19 cellular contexts compared by ENCODE assay signal in the genomic region with DNA sequence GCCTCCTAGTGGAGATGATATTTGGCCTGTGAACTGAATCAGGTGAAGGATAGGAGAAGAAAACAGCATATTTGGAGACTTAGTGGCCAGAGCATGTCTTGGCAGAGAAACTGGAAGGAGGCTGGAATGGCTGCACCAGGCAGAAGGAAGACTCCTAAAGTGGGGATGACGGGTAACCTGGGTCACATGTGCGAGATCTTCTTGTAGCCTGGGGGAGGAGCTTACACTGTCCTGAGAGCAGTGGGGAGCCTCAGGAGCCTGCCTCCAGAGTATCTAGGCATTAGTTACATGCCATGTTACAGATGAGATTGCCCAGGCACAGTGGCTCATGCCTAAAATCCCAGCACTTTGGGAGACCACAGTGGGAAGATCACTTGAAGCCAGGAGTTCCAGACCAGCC. TPM values are rescaled to one million over a fixed set of nuclear protein-coding genes. Genes with fewer than 3 reads are reported as not detected.
A peak's percentile ranks its signal among the peaks of the same experiment; 100 is the strongest.
DNase-seq lines count a peak whose midpoint lies in the region; ATAC-seq and TF ChIP-seq lines count a peak whose summit lies in the region.
"Had no signal": no experiment of that assay in that cellular context is flagged by ENCODE, and none has a peak within 500 bp of the region (broad histone marks: within the 10 kb centered on the region; RNA-seq: fewer than 3 reads in every experiment).

No MANE protein-coding gene starts in this region.

- in situ Hi-C loops in brain microvascular endothelial cell (cut with HindIII; ENCODE audit: low pct_ligation_motif_present, low sequenced_read_pairs), result no loop called here

- H3K36me3 ChIP-seq in CD8-positive, alpha-beta T cell (ENCODE audit: insufficient read depth, low read length), result peaks cover 74% of the 10 kb centered on the region
- H3K36me3 ChIP-seq in brain microvascular endothelial cell (replicated peaks), result peaks cover 26% of the 10 kb centered on the region

- H3K9me3 ChIP-seq in CD8-positive, alpha-beta T cell (ENCODE audit: low read length), result no peaks in the 10 kb centered on the region
- H3K9me3 ChIP-seq: thoracic aorta had no signal

- H3K27ac Mint-ChIP-seq in activated naive CD4-positive, alpha-beta T cell treated with anti-CD3 and anti-CD28 coated beads, Interleukin-2, amount 50 U/mL, for 24 hours, result peak overlapping the region; percentile 68
- H3K27ac Mint-ChIP-seq in CD8-positive, alpha-beta T cell, result peak overlapping the region; percentile 84
- H3K27ac Mint-ChIP-seq in activated T-helper 17 cell treated with anti-CD3 and anti-CD28 coated beads, Interleukin-2, amount 50 U/mL, for 72 hours, result peak overlapping the region; percentile 3
- peak overlapping the region; percentile 58 to 59 for H3K27ac Mint-ChIP-seq in natural killer cell
- H3K27ac Mint-ChIP-seq: GM23338, progenitor cell of endocrine pancreas had no signal

- H3K4me3 ChIP-seq in CD8-positive, alpha-beta T cell (ENCODE audit: low read depth, low read length), result no peak overlapping the region
- no peak overlapping the region for H3K4me3 ChIP-seq in brain microvascular endothelial cell (ENCODE audit: low read depth, low read length)
- H3K4me3 ChIP-seq: GM23338, thoracic aorta had no signal

- H3K4me1 Mint-ChIP-seq in activated naive CD4-positive, alpha-beta T cell treated with anti-CD3 and anti-CD28 coated beads, Interleukin-2, amount 50 U/mL, for 24 hours, result peaks cover 14% of the 10 kb centered on the region
- peaks cover 14% of the 10 kb centered on the region for H3K4me1 Mint-ChIP-seq in CD8-positive, alpha-beta T cell (ENCODE audit: low read depth)
- peaks cover 9% of the 10 kb centered on the region for H3K4me1 Mint-ChIP-seq in activated T-helper 17 cell treated with anti-CD3 and anti-CD28 coated beads, Interleukin-2, amount 50 U/mL, for 72 hours
- H3K4me1 Mint-ChIP-seq in natural killer cell, result peaks cover 37 to 51% of the 10 kb centered on the region in 2 donors

- H3K4me1 ChIP-seq in CD8-positive, alpha-beta T cell (ENCODE audit: insufficient read depth, low read length), result no peaks in the 10 kb centered on the region

- H3K27me3 ChIP-seq in CD8-positive, alpha-beta T cell (ENCODE audit: insufficient read depth, low read length), result no peaks in the 10 kb centered on the region
- H3K27me3 ChIP-seq in brain microvascular endothelial cell (replicated peaks), result no peaks in the 10 kb centered on the region

- no peaks in the 10 kb centered on the region for H3K27me3 Mint-ChIP-seq in activated naive CD4-positive, alpha-beta T cell treated with anti-CD3 and anti-CD28 coated beads, Interleukin-2, amount 50 U/mL, for 24 hours
- no peaks in the 10 kb centered on the region for H3K27me3 Mint-ChIP-seq in CD8-positive, alpha-beta T cell (ENCODE audit: low read depth)
- H3K27me3 Mint-ChIP-seq in activated T-helper 17 cell treated with anti-CD3 and anti-CD28 coated beads, Interleukin-2, amount 50 U/mL, for 72 hours, result no peaks in the 10 kb centered on the region
- H3K27me3 Mint-ChIP-seq in natural killer cell (ENCODE audit: low read depth in 2 of 2), result no peaks in the 10 kb centered on the region
- H3K27me3 Mint-ChIP-seq: progenitor cell of endocrine pancreas had no signal

- no peak overlapping the region for H3K4me3 Mint-ChIP-seq in activated naive CD4-positive, alpha-beta T cell treated with anti-CD3 and anti-CD28 coated beads, Interleukin-2, amount 50 U/mL, for 24 hours
- H3K4me3 Mint-ChIP-seq in CD8-positive, alpha-beta T cell, result no peak overlapping the region
- H3K4me3 Mint-ChIP-seq in activated T-helper 17 cell treated with anti-CD3 and anti-CD28 coated beads, Interleukin-2, amount 50 U/mL, for 72 hours, result no peak overlapping the region
- no peak overlapping the region for H3K4me3 Mint-ChIP-seq in natural killer cell
- H3K4me3 Mint-ChIP-seq: activated T-cell treated with anti-CD3 and anti-CD28 coated beads, Interleukin-2, amount 50 U/mL, for 72 hours; GM23338 had no signal

- POLR2A ChIA-PET in CD8-positive, alpha-beta T cell (lab: Charles Lee), result interaction anchor here (0.7 kb wide), 1 partner anchor 164 kb away, joined by 3 read pairs; a partner anchor contains a TSS

- no peak overlapping the region for H3K27ac ChIP-seq in CD8-positive, alpha-beta T cell (ENCODE audit: low read depth, low read length)
- H3K27ac ChIP-seq in brain microvascular endothelial cell, result no peak overlapping the region
- H3K27ac ChIP-seq: C4-2B, thoracic aorta had no signal

- no peak for ATAC-seq in CD8-positive, alpha-beta T cell
- no peak for ATAC-seq in activated T-helper 17 cell treated with anti-CD3 and anti-CD28 coated beads, Interleukin-2, amount 50 U/mL, for 72 hours (replicated peaks)
- ATAC-seq in natural killer cell, result no peak
- ATAC-seq: activated T-cell treated with anti-CD3 and anti-CD28 coated beads, Interleukin-2, amount 50 U/mL, for 72 hours; GM23338; left lobe of liver; Panc1 had no signal

- no peaks in the 10 kb centered on the region for H3K9me3 Mint-ChIP-seq in activated naive CD4-positive, alpha-beta T cell treated with anti-CD3 and anti-CD28 coated beads, Interleukin-2, amount 50 U/mL, for 24 hours
- no peaks in the 10 kb centered on the region for H3K9me3 Mint-ChIP-seq in CD8-positive, alpha-beta T cell
- no peaks in the 10 kb centered on the region for H3K9me3 Mint-ChIP-seq in activated T-helper 17 cell treated with anti-CD3 and anti-CD28 coated beads, Interleukin-2, amount 50 U/mL, for 72 hours
- no peaks in the 10 kb centered on the region for H3K9me3 Mint-ChIP-seq in natural killer cell
- H3K9me3 Mint-ChIP-seq: activated T-cell treated with anti-CD3 and anti-CD28 coated beads, Interleukin-2, amount 50 U/mL, for 72 hours; GM23338 had no signal

- DNase-seq in activated naive CD4-positive, alpha-beta T cell treated with Interleukin-2 at 50 U/mL for 16 hours, result no peak
- DNase-seq in CD8-positive, alpha-beta T cell, result no peak
- DNase-seq in natural killer cell (no peak), Ammon's horn (ENCODE audit: low spot score) (no peak), NCI-H510A (lab: John Stamatoyannopoulos, UW) (no peak), brain microvascular endothelial cell (no peak)
- DNase-seq: activated T-cell treated with anti-CD3 and anti-CD28 coated beads, Interleukin-2, amount 50 U/mL, for 72 hours; dermis blood vessel endothelial cell; NCI-H1417 treated with DMSO at 0.1 percent for 48 hours; NCI-H2107; NCI-H510A treated with DMSO at 0.1 percent for 48 hours had no signal

- TF ChIP-seq CTCF in CD8-positive, alpha-beta T cell (IDR thresholded peaks at IDR 0.05), result no peak
- TF ChIP-seq CTCF in natural killer cell (IDR thresholded peaks at IDR 0.05) (no peak), brain microvascular endothelial cell (IDR thresholded peaks at IDR 0.05; ENCODE audit: low read depth, low read length, missing control alignments) (no peak)

- CTCF ChIA-PET in CD8-positive, alpha-beta T cell (lab: Charles Lee), result interaction anchor here (0.9 to 1.5 kb wide), 4 partner anchors 27 to 273 kb away, joined by 3 to 5 read pairs (median 3); a partner anchor contains a TSS

- H3K36me3 Mint-ChIP-seq in activated naive CD4-positive, alpha-beta T cell treated with anti-CD3 and anti-CD28 coated beads, Interleukin-2, amount 50 U/mL, for 24 hours, result peaks cover 9% of the 10 kb centered on the region
- peaks cover 92% of the 10 kb centered on the region for H3K36me3 Mint-ChIP-seq in CD8-positive, alpha-beta T cell
- peaks cover 99% of the 10 kb centered on the region for H3K36me3 Mint-ChIP-seq in activated T-helper 17 cell treated with anti-CD3 and anti-CD28 coated beads, Interleukin-2, amount 50 U/mL, for 72 hours (ENCODE audit: low read depth)
- no peaks in the 10 kb centered on the region for H3K36me3 Mint-ChIP-seq in natural killer cell

- intact Hi-C loops in CD8-positive, alpha-beta T cell (cut with DNase I, micrococcal nuclease), result loop anchor here in 1 of 2 experiments (5.0 kb wide), 1 partner anchor 163 kb away; a partner anchor contains a TSS
- intact Hi-C loops in natural killer cell (cut with micrococcal nuclease), result no loop called here

RNA-seq across cellular contexts. Expression of a gene that starts 49.8 kb away (rescaled TPM):
- 100 to 1,000 TPM; 126 to 133 TPM for total RNA-seq in CD8-positive, alpha-beta T cell
- total RNA-seq in activated T-helper 17 cell treated with anti-CD3 and anti-CD28 coated beads, Interleukin-2, amount 50 U/mL, for 72 hours, result 10 to 100 TPM; 75.3 to 93.3 TPM
- 100 to 1,000 TPM; 130 to 174 (median 173) TPM for total RNA-seq in natural killer cell

RNA-seq across cellular contexts. Expression of a gene that starts 57.3 kb away (rescaled TPM):
- total RNA-seq in CD8-positive, alpha-beta T cell, result 10 to 100 TPM; 45.2 to 46.7 TPM
- 10 to 100 TPM; 41.6 to 73.0 TPM for total RNA-seq in activated T-helper 17 cell treated with anti-CD3 and anti-CD28 coated beads, Interleukin-2, amount 50 U/mL, for 72 hours
- total RNA-seq in natural killer cell, result 10 to 100 TPM; 36.2 to 50.2 (median 41.2) TPM

Comparison
In these comparisons a context has a peak if more than half of its experiments do, and no peak if none do; other contexts are left out.
1. H3K27ac Mint-ChIP-seq: peak in every context shown above with its lines; median percentile 84 in CD8-positive, alpha-beta T cell; 68 in activated naive CD4-positive, alpha-beta T cell treated with anti-CD3 and anti-CD28 coated beads, Interleukin-2, amount 50 U/mL, for 24 hours; 58 in natural killer cell; 3 in activated T-helper 17 cell treated with anti-CD3 and anti-CD28 coated beads, Interleukin-2, amount 50 U/mL, for 72 hours.